In genomic region chr2:190862591-190862991, GRCh38 we compare ENCODE assay signal across 18 cellular contexts. TPM values are rescaled to one million over a fixed set of nuclear protein-coding genes. Genes with fewer than 3 reads are reported as not detected.
DNase-seq lines count a peak whose midpoint lies in the region; ATAC-seq, FAIRE-seq and TF ChIP-seq lines count a peak whose summit lies in the region.
"Had no signal": no experiment of that assay in that cellular context is flagged by ENCODE, and none has a peak within 500 bp of the region (broad histone marks: within the 10 kb centered on the region; RNA-seq: fewer than 3 reads in every experiment).

No MANE protein-coding gene starts in this region.

- H3K27me3 ChIP-seq in astrocyte (ENCODE audit: insufficient read depth, low read length) = no peaks in the 10 kb centered on the region
- no peaks in the 10 kb centered on the region for H3K27me3 ChIP-seq in osteoblast (ENCODE audit: insufficient read depth, low read length)
- H3K27me3 ChIP-seq: gastroesophageal sphincter had no signal

- H3K4me3 ChIP-seq in astrocyte (ENCODE audit: insufficient read depth, low read depth, low read length) (no peak overlapping the region), osteoblast (ENCODE audit: insufficient read depth, low read length) (no peak overlapping the region)
- H3K4me3 ChIP-seq: gastroesophageal sphincter had no signal

- H3K4me2 ChIP-seq in astrocyte (ENCODE audit: low read length) = no peak overlapping the region
- H3K4me2 ChIP-seq in osteoblast (ENCODE audit: insufficient read depth, low read length) = no peak overlapping the region

- no peak for FAIRE-seq in astrocyte (lab: Jason Lieb, UNC)

- H3K27ac ChIP-seq in astrocyte (ENCODE audit: low read depth, low read length) = no peak overlapping the region
- peak overlapping the region; percentile 46 for H3K27ac ChIP-seq in osteoblast (ENCODE audit: low read depth, low read length)
- H3K27ac ChIP-seq: gastroesophageal sphincter had no signal

- TF ChIP-seq CTCF in astrocyte (IDR thresholded peaks at IDR 0.05; ENCODE audit: insufficient read depth, low read depth, low read length) (no peak), osteoblast (IDR thresholded peaks at IDR 0.05; ENCODE audit: extremely low read depth, low read depth, low read length) (no peak)

- H4K20me1 ChIP-seq in astrocyte (ENCODE audit: insufficient read depth, low read length) (no peaks in the 10 kb centered on the region), osteoblast (ENCODE audit: insufficient read depth, low read length) (no peaks in the 10 kb centered on the region)

- H2AFZ ChIP-seq in astrocyte (ENCODE audit: low read depth, low read length) = no peak overlapping the region
- H2AFZ ChIP-seq in osteoblast (ENCODE audit: low read length) = no peak overlapping the region

- peaks cover 3% of the 10 kb centered on the region for H3K9me3 Mint-ChIP-seq in astrocyte (ENCODE audit: unreplicated experiment)

- ATAC-seq in GM18519 (IDR thresholded peaks at IDR 0.05; ENCODE audit: low FRiP score, unreplicated experiment) = no peak
- ATAC-seq in HG03439 (IDR thresholded peaks at IDR 0.05; ENCODE audit: unreplicated experiment) = no peak
- ATAC-seq: gastroesophageal sphincter, sciatic nerve had no signal

- DNase-seq in NCI-H1417 (lab: John Stamatoyannopoulos, UW) = peak in 2 of 3 experiments; percentile 32 to 49
- DNase-seq in NCI-H1417 treated with DMSO at 0.1 percent for 48 hours (lab: John Stamatoyannopoulos, UW) = no peak
- DNase-seq in HT1080 (ENCODE audit: low read depth) = peak; percentile 79
- peak; percentile 57 for DNase-seq in astrocyte (ENCODE audit: low read depth)
- no peak for DNase-seq in osteoblast (ENCODE audit: insufficient read length, low spot score, missing footprints)
- DNase-seq in DMS79 treated with DMSO at 0.1 percent for 48 hours (lab: John Stamatoyannopoulos, UW) = no peak
- DNase-seq: 8988T; activated CD8-positive, alpha-beta memory T cell treated with anti-CD3 and anti-CD28 coated beads for 24 hours; amniotic stem cell; effector CD4-positive, alpha-beta T cell; left cardiac atrium; naive B cell; NCI-H2227 treated with DMSO at 0.1 percent for 48 hours had no signal

- peak overlapping the region; percentile 87 for H3K27ac Mint-ChIP-seq in astrocyte (ENCODE audit: unreplicated experiment)
- H3K27ac Mint-ChIP-seq: T-helper 1 cell treated with Interleukin-12 subunit alpha and Interleukin-12 subunit beta and Interleukin-4 antibody, amounts not matched to agents 30 μg/mL and 1 μg/mL, for 36 hours had no signal

- H3K9me3 ChIP-seq in astrocyte (ENCODE audit: insufficient read depth, low read depth, low read length) = no peaks in the 10 kb centered on the region
- no peaks in the 10 kb centered on the region for H3K9me3 ChIP-seq in osteoblast (ENCODE audit: low read depth, low read length)
- H3K9me3 ChIP-seq: gastroesophageal sphincter had no signal

- H3K79me2 ChIP-seq in astrocyte (ENCODE audit: insufficient read depth, low read length) (no peaks in the 10 kb centered on the region), osteoblast (ENCODE audit: insufficient read depth, low read length) (no peaks in the 10 kb centered on the region)

- H3K27me3 Mint-ChIP-seq in astrocyte (ENCODE audit: low read depth, unreplicated experiment) = no peaks in the 10 kb centered on the region
- H3K27me3 Mint-ChIP-seq: naive B cell had no signal

- H3K36me3 ChIP-seq in astrocyte (ENCODE audit: insufficient read depth, low read length) (no peaks in the 10 kb centered on the region), osteoblast (ENCODE audit: insufficient read depth, low read length) (no peaks in the 10 kb centered on the region)
- H3K36me3 ChIP-seq: gastroesophageal sphincter had no signal

- H3K4me1 Mint-ChIP-seq in astrocyte (ENCODE audit: low read depth, unreplicated experiment) = peaks cover 72% of the 10 kb centered on the region
- H3K4me1 Mint-ChIP-seq: naive B cell had no signal

- H3K4me3 Mint-ChIP-seq in astrocyte (ENCODE audit: unreplicated experiment) = peak overlapping the region; percentile 43
- H3K4me3 Mint-ChIP-seq: naive B cell; T-helper 1 cell treated with Interleukin-12 subunit alpha and Interleukin-12 subunit beta and Interleukin-4 antibody, amounts not matched to agents 30 μg/mL and 1 μg/mL, for 36 hours had no signal

- H3K4me1 ChIP-seq in astrocyte (ENCODE audit: insufficient read depth, low read length) (peaks cover 27% of the 10 kb centered on the region), osteoblast (ENCODE audit: insufficient read depth, low read length) (peaks cover 79% of the 10 kb centered on the region)

- no peak overlapping the region for H3K9ac ChIP-seq in astrocyte (ENCODE audit: low read length)

- no peaks in the 10 kb centered on the region for H3K36me3 Mint-ChIP-seq in astrocyte (ENCODE audit: low read depth, unreplicated experiment)

RNA-seq across cellular contexts. Expression of gene GLS, which starts 18.0 kb away (rescaled TPM):
- total RNA-seq in HT1080 (2014; rRNA removed; shearing (Covaris generic)) = 116 and 131 TPM in 2 replicates
- 55.3 and 77.3 TPM in 2 replicates for polyA plus RNA-seq in HT1080 (2015; cell fraction: cytosol; rRNA removed)
- 268 and 287 TPM in 2 replicates for polyA plus RNA-seq in HT1080 (2015; cell fraction: nucleus; rRNA removed)
- total RNA-seq in astrocyte (189 and 194 TPM in 2 replicates), osteoblast (447 and 588 TPM in 2 replicates)

Comparison
In these comparisons a context has a peak if more than half of its experiments do, and no peak if none do; other contexts are left out.
1. DNase-seq: peak in NCI-H1417 (2 of 3), HT1080 (single experiment) and astrocyte (single experiment); none in NCI-H1417 treated with DMSO at 0.1 percent for 48 hours (single experiment), osteoblast (single experiment) and DMS79 treated with DMSO at 0.1 percent for 48 hours (single experiment).